In the genomic region with DNA sequence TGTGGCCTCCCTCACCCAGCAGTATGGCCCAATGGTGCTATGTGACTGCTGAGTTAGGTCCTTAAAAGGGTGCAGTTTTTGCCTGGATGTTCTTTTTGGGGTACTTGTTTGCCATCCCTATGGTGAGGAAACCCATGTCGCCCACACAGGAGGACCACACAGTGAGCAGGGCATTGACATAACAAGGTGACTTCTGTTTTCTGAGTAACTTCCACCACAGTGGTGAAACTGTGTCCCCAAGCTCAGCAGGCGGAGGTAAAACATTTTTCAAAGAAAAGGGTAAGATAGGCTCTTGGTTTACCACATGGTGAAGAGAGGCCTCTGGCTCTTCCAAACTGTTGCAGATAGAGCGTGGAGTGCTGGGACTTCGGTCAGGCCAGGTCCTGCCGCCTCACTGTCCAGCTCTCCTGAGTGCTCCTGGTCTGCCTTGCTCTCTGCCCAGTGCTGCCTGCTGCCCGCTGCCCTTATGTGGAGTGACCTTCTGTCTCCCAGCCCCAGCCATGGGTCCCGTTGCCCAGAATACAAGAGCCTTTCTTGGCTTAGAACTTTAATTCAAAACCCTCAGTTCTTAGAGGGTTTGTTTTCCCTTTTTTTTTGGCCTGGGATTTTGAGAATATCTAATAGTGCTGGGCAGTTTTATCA, we compare ENCODE assay signal across 20 cellular contexts. TPM values are rescaled to one million over a fixed set of nuclear protein-coding genes. Genes with fewer than 3 reads are reported as not detected.
A peak's percentile ranks its signal among the peaks of the same experiment; 100 is the strongest.
DNase-seq lines count a peak whose midpoint lies in the region; ATAC-seq and TF ChIP-seq lines count a peak whose summit lies in the region.
"Had no signal": no experiment of that assay in that cellular context is flagged by ENCODE, and none has a peak within 500 bp of the region (broad histone marks: within the 10 kb centered on the region; RNA-seq: fewer than 3 reads in every experiment).

No MANE protein-coding gene starts in this region.

- TF ChIP-seq CTCF in nephron progenitor cell (IDR thresholded peaks at IDR 0.05) (no peak), body of pancreas (IDR thresholded peaks at IDR 0.05) (no peak)

- H3K36me3 Mint-ChIP-seq in T-helper 1 cell treated with Interleukin-12 subunit alpha and Interleukin-12 subunit beta and Interleukin-4 antibody, amounts not matched to agents 30 μg/mL and 1 μg/mL, for 36 hours (ENCODE audit: low read depth), result peaks cover 26% of the 10 kb centered on the region
- H3K36me3 Mint-ChIP-seq in IgD-negative memory B cell (peaks cover 7% of the 10 kb centered on the region), nephron progenitor cell (ENCODE audit: low read depth) (peaks cover 26% of the 10 kb centered on the region)
- peaks cover 10% of the 10 kb centered on the region for H3K36me3 Mint-ChIP-seq in activated naive CD8-positive, alpha-beta T cell

- H3K27ac Mint-ChIP-seq in T-helper 1 cell treated with Interleukin-12 subunit alpha and Interleukin-12 subunit beta and Interleukin-4 antibody, amounts not matched to agents 30 μg/mL and 1 μg/mL, for 36 hours, result peak overlapping the region; percentile 71
- peak overlapping the region; percentile 4 to 68 (median 65) for H3K27ac Mint-ChIP-seq in IgD-negative memory B cell
- H3K27ac Mint-ChIP-seq in activated naive CD8-positive, alpha-beta T cell, result peak overlapping the region; percentile 28
- H3K27ac Mint-ChIP-seq in nephron progenitor cell, result peak overlapping the region; percentile 90
- H3K27ac Mint-ChIP-seq: B cell had no signal

- peak overlapping the region; percentile 47 for H3K4me3 Mint-ChIP-seq in T-helper 1 cell treated with Interleukin-12 subunit alpha and Interleukin-12 subunit beta and Interleukin-4 antibody, amounts not matched to agents 30 μg/mL and 1 μg/mL, for 36 hours
- H3K4me3 Mint-ChIP-seq in IgD-negative memory B cell (no peak overlapping the region), nephron progenitor cell (no peak overlapping the region)
- no peak overlapping the region for H3K4me3 Mint-ChIP-seq in activated naive CD8-positive, alpha-beta T cell
- H3K4me3 Mint-ChIP-seq: B cell had no signal

- no peaks in the 10 kb centered on the region for H3K36me3 ChIP-seq in body of pancreas (replicated peaks in 1 of 2; ENCODE audit: insufficient read depth in 1 of 2, low read depth in 2 of 2)

- peaks cover 12% of the 10 kb centered on the region for H3K4me1 ChIP-seq in body of pancreas

- no peaks in the 10 kb centered on the region for H3K27me3 ChIP-seq in body of pancreas
- H3K27me3 ChIP-seq: heart left ventricle, neutrophil had no signal

- peaks cover 41% of the 10 kb centered on the region for H3K4me1 Mint-ChIP-seq in T-helper 1 cell treated with Interleukin-12 subunit alpha and Interleukin-12 subunit beta and Interleukin-4 antibody, amounts not matched to agents 30 μg/mL and 1 μg/mL, for 36 hours (ENCODE audit: low read depth)
- peaks cover 40 to 46% (median 44%) of the 10 kb centered on the region in 3 donors for H3K4me1 Mint-ChIP-seq in IgD-negative memory B cell
- H3K4me1 Mint-ChIP-seq in activated naive CD8-positive, alpha-beta T cell (ENCODE audit: low read depth), result peaks cover 43% of the 10 kb centered on the region
- H3K4me1 Mint-ChIP-seq in nephron progenitor cell, result peaks cover 57% of the 10 kb centered on the region

- H3K27me3 Mint-ChIP-seq in T-helper 1 cell treated with Interleukin-12 subunit alpha and Interleukin-12 subunit beta and Interleukin-4 antibody, amounts not matched to agents 30 μg/mL and 1 μg/mL, for 36 hours (ENCODE audit: low read depth), result no peaks in the 10 kb centered on the region
- H3K27me3 Mint-ChIP-seq in IgD-negative memory B cell (no peaks in the 10 kb centered on the region), nephron progenitor cell (ENCODE audit: low read depth, poor library complexity) (no peaks in the 10 kb centered on the region)
- no peaks in the 10 kb centered on the region for H3K27me3 Mint-ChIP-seq in activated naive CD8-positive, alpha-beta T cell
- H3K27me3 Mint-ChIP-seq: B cell had no signal

- intact Hi-C loops in body of pancreas (cut with DNase I), result no loop called here

- DNase-seq in T-helper 1 cell, result no peak
- no peak for DNase-seq in nephron progenitor cell
- no peak for DNase-seq in kidney tubule cell (ENCODE audit: low spot score)
- DNase-seq in body of pancreas, result no peak
- DNase-seq in NCI-H2081 treated with DMSO at 0.1 percent for 48 hours (lab: John Stamatoyannopoulos, UW), result no peak
- DNase-seq: heart left ventricle; KG1; MV-4-11; NCI-H2029; PC-3; SIG-M5; stimulated activated CD4-positive, alpha-beta T cell treated with anti-CD3 and anti-CD28 coated beads, Interleukin-1b, Interleukin-23, amount 100 ng/mL, for 48 hours had no signal

- no peaks in the 10 kb centered on the region for H3K9me3 Mint-ChIP-seq in T-helper 1 cell treated with Interleukin-12 subunit alpha and Interleukin-12 subunit beta and Interleukin-4 antibody, amounts not matched to agents 30 μg/mL and 1 μg/mL, for 36 hours
- H3K9me3 Mint-ChIP-seq in IgD-negative memory B cell, result no peaks in the 10 kb centered on the region
- no peaks in the 10 kb centered on the region for H3K9me3 Mint-ChIP-seq in activated naive CD8-positive, alpha-beta T cell (ENCODE audit: low read depth)
- no peaks in the 10 kb centered on the region for H3K9me3 Mint-ChIP-seq in nephron progenitor cell

- WGBS in body of pancreas, 2 donors, result 89 to 91% methylated on average over 7 of the region's 7 CpGs

- H3K9me3 ChIP-seq in body of pancreas, result no peaks in the 10 kb centered on the region
- H3K9me3 ChIP-seq: HAP-1, heart left ventricle, neutrophil had no signal

- no peak for TF ChIP-seq POLR2A in body of pancreas (IDR thresholded peaks at IDR 0.05)

- no peak overlapping the region for H3K4me3 ChIP-seq in body of pancreas
- H3K4me3 ChIP-seq: coronary artery, HAP-1, heart left ventricle had no signal

- no peak for ATAC-seq in body of pancreas
- ATAC-seq: PC-3 had no signal

- H3K27ac ChIP-seq in body of pancreas, result no peak overlapping the region
- H3K27ac ChIP-seq: 22Rv1, coronary artery, heart left ventricle, neutrophil had no signal

RNA-seq across cellular contexts. Expression of gene TRAF3, which starts 54.0 kb away (rescaled TPM):
- 35.3 TPM for polyA plus RNA-seq in IgD-negative memory B cell
- total RNA-seq in body of pancreas, result 10 to 100 TPM; 10.4 to 22.7 TPM

Comparison
In these comparisons a context has a peak if more than half of its experiments do, and no peak if none do; other contexts are left out.
1. H3K27ac Mint-ChIP-seq: peak in every context shown above with its lines; median percentile 90 in nephron progenitor cell; 71 in T-helper 1 cell treated with Interleukin-12 subunit alpha and Interleukin-12 subunit beta and Interleukin-4 antibody, amounts not matched to agents 30 μg/mL and 1 μg/mL, for 36 hours; 65 in IgD-negative memory B cell; 28 in activated naive CD8-positive, alpha-beta T cell.